9 cellular contexts compared by ENCODE assay signal in the genomic region with DNA sequence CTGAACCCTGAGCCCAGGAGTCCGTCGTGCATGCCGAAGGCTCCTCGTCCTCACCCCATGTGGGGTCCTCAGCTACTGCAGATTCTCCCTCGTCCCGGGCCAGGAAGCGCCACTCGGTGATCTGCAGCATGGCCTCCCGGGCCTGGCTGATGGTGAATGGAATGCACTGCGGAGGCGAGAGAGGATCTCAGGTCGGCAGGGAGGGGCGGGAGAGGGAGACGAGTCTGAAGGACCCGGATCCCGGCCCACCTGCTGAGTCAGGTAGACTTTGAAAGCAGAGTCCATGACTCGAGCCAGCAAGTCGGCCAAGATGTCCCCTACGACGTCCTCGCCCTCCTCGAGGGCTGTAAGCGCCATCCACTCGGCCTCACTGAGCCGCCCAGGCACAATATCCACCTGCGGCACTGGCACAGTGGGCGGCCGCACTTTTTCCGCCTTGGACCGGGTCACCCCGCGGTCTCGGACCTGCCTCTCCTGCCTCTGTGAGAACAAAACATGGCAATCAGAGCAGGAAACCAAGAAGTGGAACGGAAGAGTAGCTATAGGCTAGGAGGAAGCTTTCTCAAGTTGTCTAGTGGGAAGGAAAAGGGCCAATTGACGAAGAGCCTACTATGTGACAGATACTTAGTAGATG. TPM values are rescaled to one million over a fixed set of nuclear protein-coding genes. Genes with fewer than 3 reads are reported as not detected.
DNase-seq lines count a peak whose midpoint lies in the region; ATAC-seq and TF ChIP-seq lines count a peak whose summit lies in the region.
"Had no signal": no experiment of that assay in that cellular context is flagged by ENCODE, and none has a peak within 500 bp of the region (broad histone marks: within the 10 kb centered on the region; RNA-seq: fewer than 3 reads in every experiment).

No MANE protein-coding gene starts in this region.

- intact Hi-C loops in CD4-positive, alpha-beta T cell (cut with DNase I, micrococcal nuclease), result loop anchor here in 1 of 2 experiments (1.0 kb wide), 1 partner anchor 25 kb away; the partner anchor contains the start of gene RTKN

- H3K4me1 ChIP-seq in HUES6 (ENCODE audit: control insufficient read depth, insufficient read depth, low read length), result peaks cover 4% of the 10 kb centered on the region; the same call in 1 of the 2 replicates
- peaks cover 0 to 2% of the 10 kb centered on the region in 2 donors for H3K4me1 ChIP-seq in neuronal stem cell (ENCODE audit: control insufficient read depth in 2 of 2, insufficient read depth in 1 of 2, low read depth in 1 of 2, low read length in 2 of 2)

- H3K27ac ChIP-seq in CD4-positive, alpha-beta T cell (ENCODE audit: low read depth, low read length), result peak overlapping the region; percentile 7
- no peak overlapping the region for H3K27ac ChIP-seq in HUES6 (ENCODE audit: low read depth, low read length)
- no peak overlapping the region for H3K27ac ChIP-seq in neuronal stem cell (replicated peaks; ENCODE audit: low read length)

- H3K9ac ChIP-seq in HUES6 (ENCODE audit: low read length) (no peak overlapping the region), neuronal stem cell (ENCODE audit: low read depth, low read length, poor library complexity) (no peak overlapping the region)

- H3K36me3 ChIP-seq in HUES6 (ENCODE audit: control insufficient read depth, insufficient read depth, low read length), result no peaks in the 10 kb centered on the region
- no peaks in the 10 kb centered on the region for H3K36me3 ChIP-seq in neuronal stem cell (replicated peaks in 1 of 2; ENCODE audit: control insufficient read depth in 2 of 2, insufficient read depth in 2 of 2, low read length in 2 of 2)

- peak overlapping the region; percentile 84 for H3K4me3 Mint-ChIP-seq in CD4-positive, alpha-beta T cell
- no peak overlapping the region for H3K4me3 Mint-ChIP-seq in endothelial cell (ENCODE audit: unreplicated experiment)

- no peaks in the 10 kb centered on the region for H3K36me3 Mint-ChIP-seq in CD4-positive, alpha-beta T cell (ENCODE audit: low read depth)
- peaks cover 3% of the 10 kb centered on the region for H3K36me3 Mint-ChIP-seq in endothelial cell (ENCODE audit: low read depth, unreplicated experiment)

- peak overlapping the region; percentile 71 for H3K27ac Mint-ChIP-seq in CD4-positive, alpha-beta T cell
- peak overlapping the region; percentile 27 for H3K27ac Mint-ChIP-seq in endothelial cell (ENCODE audit: unreplicated experiment)

- no peak overlapping the region for H3K18ac ChIP-seq in neuronal stem cell (ENCODE audit: low read length)

- no peak overlapping the region for H2BK5ac ChIP-seq in neuronal stem cell (ENCODE audit: low read length)

- POLR2A ChIA-PET in CD4-positive, alpha-beta T cell (lab: Charles Lee), result interaction anchor here (0.8 to 1.9 kb wide), 6 partner anchors 24 to 217 kb away, joined by 3 to 13 read pairs (median 6); partner anchors contain the start of genes INO80B, MRPL53 and WBP1

- no peak overlapping the region for H2AFZ ChIP-seq in neuronal stem cell (ENCODE audit: low read length)

- no peaks in the 10 kb centered on the region for H3K27me3 ChIP-seq in CD4-positive, alpha-beta T cell (ENCODE audit: control insufficient read depth, insufficient read depth, low read length)
- H3K27me3 ChIP-seq in HUES6 (ENCODE audit: control insufficient read depth, insufficient read depth, low read length) (peaks cover 16% of the 10 kb centered on the region), neuronal stem cell (ENCODE audit: control insufficient read depth in 3 of 3, insufficient read depth in 3 of 3, low read depth in 1 of 3, low read length in 3 of 3) (no peaks in the 10 kb centered on the region)

- H3K4me2 ChIP-seq in neuronal stem cell (ENCODE audit: insufficient read depth, low read length, poor library complexity, severe bottlenecking), result no peak overlapping the region

- H3K79me1 ChIP-seq in neuronal stem cell (ENCODE audit: low read depth, low read length), result no peaks in the 10 kb centered on the region

- no peaks in the 10 kb centered on the region for H3K9me3 ChIP-seq in CD4-positive, alpha-beta T cell (ENCODE audit: control insufficient read depth, low read length)
- H3K9me3 ChIP-seq in HUES6 (ENCODE audit: control insufficient read depth, insufficient read depth, low read depth, low read length) (no peaks in the 10 kb centered on the region), neuronal stem cell (replicated peaks in 1 of 2; ENCODE audit: control insufficient read depth in 2 of 2, insufficient read depth in 1 of 2, low read depth in 1 of 2, low read length in 2 of 2) (peaks cover 0 to 3% of the 10 kb centered on the region in 2 donors)

- CTCF ChIA-PET in CD4-positive, alpha-beta T cell (lab: Charles Lee), result no interaction called here

- no CpG with 5 or more reads among the region's 35 CpGs for WGBS in neuronal stem cell (ENCODE audit: extremely low coverage in 2 of 2, insufficient read length in 2 of 2, insufficient replicate concordance in 1 of 2), 2 donors

- no peak overlapping the region for H2BK12ac ChIP-seq in neuronal stem cell (ENCODE audit: low read length)

- H4K91ac ChIP-seq in neuronal stem cell (ENCODE audit: low read depth, low read length, poor library complexity), result no peak overlapping the region

- ATAC-seq in CD4-positive, alpha-beta T cell (ENCODE audit: poor library complexity), result peak; percentile 18
- ATAC-seq in HG03520 (IDR thresholded peaks at IDR 0.05; ENCODE audit: unreplicated experiment), result no peak

- peak overlapping the region; percentile 9 for H2BK15ac ChIP-seq in neuronal stem cell (ENCODE audit: low read length)

- H4K8ac ChIP-seq in neuronal stem cell (ENCODE audit: low read depth, low read length), result peak overlapping the region; percentile 54

- peak overlapping the region; percentile 60 for H2AK5ac ChIP-seq in neuronal stem cell (ENCODE audit: low read depth, low read length)

- no peak for TF ChIP-seq CTCF in CD4-positive, alpha-beta T cell (IDR thresholded peaks at IDR 0.05)
- TF ChIP-seq CTCF in endothelial cell (IDR thresholded peaks at IDR 0.05; ENCODE audit: unreplicated experiment), result no peak

- DNase-seq in CD4-positive, alpha-beta T cell, result no peak
- DNase-seq in endothelial cell (ENCODE audit: low spot score) (no peak), neuronal stem cell (ENCODE audit: low spot score) (no peak), NCI-H526 treated with DMSO at 0.1 percent for 48 hours (lab: John Stamatoyannopoulos, UW) (no peak), NCI-H774 (lab: John Stamatoyannopoulos, UW) (no peak), NOMO-1 (lab: John Stamatoyannopoulos, UW; ENCODE audit: unreplicated experiment in 2 of 2) (no peak)
- DNase-seq: activated gamma-delta T cell had no signal

- no peaks in the 10 kb centered on the region for H3K9me3 Mint-ChIP-seq in CD4-positive, alpha-beta T cell
- no peaks in the 10 kb centered on the region for H3K9me3 Mint-ChIP-seq in endothelial cell (ENCODE audit: unreplicated experiment)

- no peak overlapping the region for H3K14ac ChIP-seq in neuronal stem cell (ENCODE audit: low read length)

- H3K4me1 Mint-ChIP-seq in CD4-positive, alpha-beta T cell (ENCODE audit: low read depth), result peaks cover 40% of the 10 kb centered on the region
- H3K4me1 Mint-ChIP-seq in endothelial cell (ENCODE audit: unreplicated experiment), result peaks cover 17% of the 10 kb centered on the region

- H2BK120ac ChIP-seq in neuronal stem cell (ENCODE audit: low read depth, low read length), result no peak overlapping the region

- H3K27me3 Mint-ChIP-seq in CD4-positive, alpha-beta T cell, result no peaks in the 10 kb centered on the region
- H3K27me3 Mint-ChIP-seq in endothelial cell (ENCODE audit: unreplicated experiment), result peaks cover 3% of the 10 kb centered on the region

- H3K23ac ChIP-seq in neuronal stem cell (ENCODE audit: low read depth, low read length, poor library complexity), result no peak overlapping the region

- no peak overlapping the region for H3K4ac ChIP-seq in neuronal stem cell (ENCODE audit: low read length)

- peak overlapping the region; percentile 33; the same call in 1 of the 2 replicates for H3K4me3 ChIP-seq in HUES6 (ENCODE audit: low read depth, low read length)
- H3K4me3 ChIP-seq in neuronal stem cell (ENCODE audit: low read length in 2 of 2), result no peak overlapping the region

RNA-seq across cellular contexts. Expression of gene C2orf81, which starts 5.5 kb away (rescaled TPM):
- total RNA-seq in CD4-positive, alpha-beta T cell, result 1 to 10 TPM; 2.9 to 3.4 TPM
- total RNA-seq in endothelial cell (ENCODE audit: unreplicated experiment), result 5.0 TPM
- polyA plus RNA-seq in neuronal stem cell (2013, experiment 1 of 2), result 9.5 TPM
- 9.0 TPM for polyA plus RNA-seq in neuronal stem cell (2013, experiment 2 of 2)

RNA-seq across cellular contexts. Expression of gene WDR54, which starts 5.7 kb away (rescaled TPM):
- total RNA-seq in CD4-positive, alpha-beta T cell, result 10 to 100 TPM; 21.7 to 25.1 TPM
- total RNA-seq in endothelial cell (ENCODE audit: unreplicated experiment), result 34.1 TPM
- 53.6 TPM for polyA plus RNA-seq in neuronal stem cell (2013, experiment 1 of 2)
- 50.0 TPM for polyA plus RNA-seq in neuronal stem cell (2013, experiment 2 of 2)

RNA-seq across cellular contexts. Expression of gene RTKN, which starts 25.9 kb away (rescaled TPM):
- under 1 TPM; 0.20 to 0.27 TPM for total RNA-seq in CD4-positive, alpha-beta T cell
- 65.4 TPM for total RNA-seq in endothelial cell (ENCODE audit: unreplicated experiment)
- 20.6 TPM for polyA plus RNA-seq in neuronal stem cell (2013, experiment 1 of 2)
- 20.1 TPM for polyA plus RNA-seq in neuronal stem cell (2013, experiment 2 of 2)

RNA-seq across cellular contexts. Expression of gene DCTN1, which starts 35.8 kb away (rescaled TPM):
- 10 to 100 TPM; 51.4 to 60.7 TPM for total RNA-seq in CD4-positive, alpha-beta T cell
- 244 TPM for total RNA-seq in endothelial cell (ENCODE audit: unreplicated experiment)
- 127 TPM for polyA plus RNA-seq in neuronal stem cell (2013, experiment 1 of 2)
- 131 TPM for polyA plus RNA-seq in neuronal stem cell (2013, experiment 2 of 2)

RNA-seq across cellular contexts. Expression of gene INO80B, which starts 39.0 kb away (rescaled TPM):
- total RNA-seq in CD4-positive, alpha-beta T cell, result 10 to 100 TPM; 41.3 to 41.8 TPM
- total RNA-seq in endothelial cell (ENCODE audit: unreplicated experiment), result 22.1 TPM
- 17.7 TPM for polyA plus RNA-seq in neuronal stem cell (2013, experiment 1 of 2)
- 17.8 TPM for polyA plus RNA-seq in neuronal stem cell (2013, experiment 2 of 2)

Comparison
In these comparisons a context has a peak if more than half of its experiments do, and no peak if none do; other contexts are left out.
1. RNA of gene RTKN, which starts 25.9 kb away (total RNA-seq): 65.4 TPM in endothelial cell (single experiment); 0.20 to 0.27 TPM in CD4-positive, alpha-beta T cell; every median in the first group is over 10 times any median in the second.